Comparison of ENCODE assay signal across 15 cellular contexts in the genomic region with DNA sequence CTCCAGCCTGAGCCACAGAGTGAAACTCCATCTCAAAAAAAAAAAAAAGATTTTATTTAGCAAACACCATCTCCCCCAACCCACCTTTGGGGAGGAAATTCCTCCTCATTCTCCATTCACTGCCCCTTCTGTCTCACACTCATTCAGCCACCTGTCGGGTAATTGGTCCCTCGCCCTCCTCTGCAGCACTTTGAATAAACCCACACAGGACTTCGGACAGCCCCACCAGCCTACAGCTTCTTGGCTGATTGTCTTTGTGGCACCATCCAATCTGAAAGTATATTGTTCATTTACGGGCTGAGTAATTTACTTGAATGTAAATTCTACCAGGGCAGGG. TPM values are rescaled to one million over a fixed set of nuclear protein-coding genes. Genes with fewer than 3 reads are reported as not detected.
A peak's percentile ranks its signal among the peaks of the same experiment; 100 is the strongest.
DNase-seq lines count a peak whose midpoint lies in the region; ATAC-seq and TF ChIP-seq lines count a peak whose summit lies in the region.
"Had no signal": no experiment of that assay in that cellular context is flagged by ENCODE, and none has a peak within 500 bp of the region (broad histone marks: within the 10 kb centered on the region; RNA-seq: fewer than 3 reads in every experiment).

No MANE protein-coding gene starts in this region.

- TF ChIP-seq CTCF in C4-2B (conservative IDR thresholded peaks at IDR 0.05): no peak
- no peak for TF ChIP-seq CTCF in Loucy (conservative IDR thresholded peaks at IDR 0.05; ENCODE audit: low read length)
- no peak for TF ChIP-seq CTCF in brain (conservative IDR thresholded peaks at IDR 0.05)
- TF ChIP-seq CTCF in nephron progenitor cell (IDR thresholded peaks at IDR 0.05): no peak
- no peak for TF ChIP-seq CTCF in ascending aorta (IDR thresholded peaks at IDR 0.05)

- H3K9me3 Mint-ChIP-seq in brain (peaks cover 0 to 4% (median 0%) of the 10 kb centered on the region in 5 experiments), nephron progenitor cell (no peaks in the 10 kb centered on the region)

- H3K79me2 ChIP-seq in Loucy (ENCODE audit: insufficient read depth, low read length): no peaks in the 10 kb centered on the region

- DNase-seq in nephron progenitor cell: no peak
- no peak for DNase-seq in ascending aorta (ENCODE audit: low spot score in 2 of 2)
- DNase-seq: activated CD4-positive, alpha-beta T cell treated with anti-CD3 and anti-CD28 coated beads for 4 hours; activated T-cell treated with anti-CD3 and anti-CD28 coated beads, Interleukin-2, amount 50 U/mL, for 1 hour; sigmoid colon; stimulated activated CD4-positive, alpha-beta T cell treated with anti-CD3 and anti-CD28 coated beads, Interleukin-4, amount 100 ng/mL, for 4 hours; T-helper 2 cell had no signal

- H3K9me3 ChIP-seq in Loucy (ENCODE audit: insufficient read depth, low read depth, low read length) (no peaks in the 10 kb centered on the region), ascending aorta (no peaks in the 10 kb centered on the region)
- H3K9me3 ChIP-seq: sigmoid colon had no signal

- H3K27me3 ChIP-seq in Loucy (ENCODE audit: insufficient read depth, low read length, poor library complexity, severe bottlenecking) (no peaks in the 10 kb centered on the region), ascending aorta (no peaks in the 10 kb centered on the region)

- no peaks in the 10 kb centered on the region for H3K36me3 ChIP-seq in Loucy (ENCODE audit: insufficient read depth, low read length)
- H3K36me3 ChIP-seq in ascending aorta: no peaks in the 10 kb centered on the region
- H3K36me3 ChIP-seq: sigmoid colon had no signal

- H2AFZ ChIP-seq in Loucy (ENCODE audit: low read length): peak overlapping the region; percentile 32; the same call in 1 of the 2 replicates

- H3K4me2 ChIP-seq in Loucy (ENCODE audit: low read depth, low read length, poor library complexity, severe bottlenecking): no peak overlapping the region

- H3K4me3 ChIP-seq in Loucy (ENCODE audit: low read length, poor library complexity, severe bottlenecking) (no peak overlapping the region), ascending aorta (no peak overlapping the region)
- H3K4me3 ChIP-seq: sigmoid colon had no signal

- peaks cover 14% of the 10 kb centered on the region for H3K4me1 Mint-ChIP-seq in brain
- peaks cover 30% of the 10 kb centered on the region for H3K4me1 Mint-ChIP-seq in nephron progenitor cell

- H3K27ac Mint-ChIP-seq in brain (peak overlapping the region in 3 of 5 experiments; percentile 33 to 75 (median 42)), nephron progenitor cell (no peak overlapping the region)

- no peaks in the 10 kb centered on the region for H4K20me1 ChIP-seq in Loucy (ENCODE audit: insufficient read depth, low read length, poor library complexity, severe bottlenecking)

- H3K27me3 Mint-ChIP-seq in brain (peaks cover 31% of the 10 kb centered on the region), nephron progenitor cell (ENCODE audit: low read depth, poor library complexity) (peaks cover 29% of the 10 kb centered on the region)

- H3K4me3 Mint-ChIP-seq in brain (peak overlapping the region in 3 of 5 experiments; percentile 6 to 43 (median 26)), nephron progenitor cell (peak overlapping the region; percentile 61)

- intact Hi-C loops in ascending aorta (cut with DNase I): no loop called here

- H3K9ac ChIP-seq in Loucy (ENCODE audit: low read depth, low read length, poor library complexity, severe bottlenecking): no peak overlapping the region

- H3K9me2 ChIP-seq in Loucy (replicated peaks; ENCODE audit: low read depth, low read length): no peaks in the 10 kb centered on the region

- no peaks in the 10 kb centered on the region for H3F3A ChIP-seq in Loucy (ENCODE audit: low read depth)

- H3K27ac ChIP-seq in C4-2B: peak overlapping the region; percentile 30
- no peak overlapping the region for H3K27ac ChIP-seq in ascending aorta
- H3K27ac ChIP-seq: HL-60, sigmoid colon had no signal

- H3K4me1 ChIP-seq in Loucy (ENCODE audit: insufficient read depth, low read length, poor library complexity, severe bottlenecking): peaks cover 11% of the 10 kb centered on the region
- H3K4me1 ChIP-seq in ascending aorta: no peaks in the 10 kb centered on the region
- H3K4me1 ChIP-seq: sigmoid colon had no signal

- H3K36me3 Mint-ChIP-seq in brain (no peaks in the 10 kb centered on the region), nephron progenitor cell (ENCODE audit: low read depth) (no peaks in the 10 kb centered on the region)

- ATAC-seq in GM19467 (IDR thresholded peaks at IDR 0.05; ENCODE audit: unreplicated experiment): no peak
- ATAC-seq in GM21447 (IDR thresholded peaks at IDR 0.05; ENCODE audit: unreplicated experiment): no peak
- ATAC-seq in HG03045 (IDR thresholded peaks at IDR 0.05; ENCODE audit: unreplicated experiment): no peak

RNA-seq across cellular contexts. Expression of a gene that starts 7.5 kb away (rescaled TPM):
- polyA plus RNA-seq in brain (ENCODE audit: insufficient read depth, low read depth, low replicate concordance): 41.6 TPM
- total RNA-seq in ascending aorta: 53.5 TPM

RNA-seq across cellular contexts. Expression of a gene that starts 21.3 kb away (rescaled TPM):
- not detected for polyA plus RNA-seq in brain (ENCODE audit: insufficient read depth, low read depth, low replicate concordance)
- not detected for total RNA-seq in ascending aorta
- total RNA-seq: sigmoid colon had no signal
- polyA plus RNA-seq: neural cell had no signal

RNA-seq across cellular contexts. Expression of a gene that starts 38.3 kb away (rescaled TPM):
- polyA plus RNA-seq in brain (ENCODE audit: insufficient read depth, low read depth, low replicate concordance): 7.6 TPM
- 33.7 TPM for total RNA-seq in ascending aorta

RNA-seq across cellular contexts. Expression of a gene that starts 40.9 kb away (rescaled TPM):
- polyA plus RNA-seq in brain (ENCODE audit: insufficient read depth, low read depth, low replicate concordance): 69.7 TPM
- 100 TPM for total RNA-seq in ascending aorta

RNA-seq across cellular contexts. Expression of a gene that starts 57.4 kb away (rescaled TPM):
- polyA plus RNA-seq in brain (ENCODE audit: insufficient read depth, low read depth, low replicate concordance): 192 TPM
- 10.6 TPM for total RNA-seq in ascending aorta
